In genomic region chr7:18941197-18941596, GRCh38 we compare ENCODE assay signal across 28 cellular contexts.
DNase-seq lines count a peak whose midpoint lies in the region; TF ChIP-seq lines count a peak whose summit lies in the region.
"Had no signal": no experiment of that assay in that cellular context is flagged by ENCODE, and none has a peak within 500 bp of the region (broad histone marks: within the 10 kb centered on the region; RNA-seq: fewer than 3 reads in every experiment).

No MANE protein-coding gene starts in this region.

- H3K36me3 ChIP-seq in mammary epithelial cell (ENCODE audit: insufficient read depth, low read length) (no peaks in the 10 kb centered on the region), breast epithelium (no peaks in the 10 kb centered on the region)
- H3K36me3 ChIP-seq: adrenal gland, Peyer's patch, transverse colon had no signal

- dilution Hi-C loops in mammary epithelial cell (cut with HindIII; ENCODE audit: low sequenced_read_pairs): no loop called here

- CTCF ChIA-PET in mammary epithelial cell (lab: Charles Lee; ENCODE audit: low non-redundant PET): no interaction called here

- H3K9me3 ChIP-seq in mammary epithelial cell (replicated peaks; ENCODE audit: insufficient read depth, low read length) (no peaks in the 10 kb centered on the region), breast epithelium (no peaks in the 10 kb centered on the region)
- H3K9me3 ChIP-seq: adrenal gland, Peyer's patch, transverse colon had no signal

- BruUV-seq in mammary epithelial cell (replicated peaks; lab: Mats Ljungman, UMichigan): no TSS peak

- 100% methylated on average over 2 of the region's 3 CpGs for WGBS in mammary epithelial cell (ENCODE audit: low coverage, missing lambda C conversion rate)

- no peak for TF ChIP-seq CTCF in mammary epithelial cell (conservative IDR thresholded peaks at IDR 0.05 in 1 of 2, IDR thresholded peaks at IDR 0.05 in 1 of 2; ENCODE audit: extremely low read depth in 1 of 2, insufficient read depth in 1 of 2, low read depth in 1 of 2, low read length in 2 of 2)
- no peak for TF ChIP-seq CTCF in breast epithelium (IDR thresholded peaks at IDR 0.05)
- no peak for TF ChIP-seq CTCF in fibroblast of the aortic adventitia (IDR thresholded peaks at IDR 0.05; ENCODE audit: insufficient read depth, low read length)

- H3K27ac ChIP-seq in mammary epithelial cell (ENCODE audit: insufficient read depth, low read depth, low read length): no peak overlapping the region
- no peak overlapping the region for H3K27ac ChIP-seq in breast epithelium
- H3K27ac ChIP-seq: 22Rv1, adrenal gland, coronary artery, epithelial cell of prostate, Peyer's patch, transverse colon had no signal

- in situ Hi-C loops in mammary epithelial cell (cut with MboI; ENCODE audit: low sequenced_read_pairs in 2 of 2): no loop called here

- H2AFZ ChIP-seq in mammary epithelial cell (ENCODE audit: low read depth, low read length): peak overlapping the region; percentile 61

- no peaks in the 10 kb centered on the region for H4K20me1 ChIP-seq in mammary epithelial cell (ENCODE audit: insufficient read depth, low read length)

- H3K4me3 ChIP-seq in mammary epithelial cell (replicated peaks in 1 of 3; ENCODE audit: insufficient read depth in 1 of 3, low read depth in 2 of 3, low read length in 3 of 3) (no peak overlapping the region), breast epithelium (no peak overlapping the region), fibroblast of the aortic adventitia (ENCODE audit: low read depth, low read length) (no peak overlapping the region)
- H3K4me3 ChIP-seq: adrenal gland, coronary artery, Peyer's patch, transverse colon had no signal

- H3K4me1 ChIP-seq in mammary epithelial cell (ENCODE audit: insufficient read depth, low read length) (no peaks in the 10 kb centered on the region), breast epithelium (no peaks in the 10 kb centered on the region)
- H3K4me1 ChIP-seq: adrenal gland, Peyer's patch, transverse colon had no signal

- H3K9ac ChIP-seq in mammary epithelial cell (ENCODE audit: insufficient read depth, low read length): no peak overlapping the region

- intact Hi-C loops in mammary epithelial cell (cut with micrococcal nuclease): no loop called here
- intact Hi-C loops in breast epithelium (cut with DNase I; ENCODE audit: low total_unique reads): no loop called here

- no peak for TF ChIP-seq POLR2A in breast epithelium (IDR thresholded peaks at IDR 0.05)

- DNase-seq in mammary epithelial cell (no peak), breast epithelium (ENCODE audit: low spot score in 2 of 2) (no peak), brain pericyte (ENCODE audit: low read depth, low spot score) (peak; percentile 77), fibroblast of the aortic adventitia (ENCODE audit: low read depth) (peak; percentile 28), stromal cell of bone marrow (ENCODE audit: low read depth) (peak; percentile 33), amniotic stem cell (lab: John Stamatoyannopoulos, UW) (no peak), NCI-H2029 (lab: John Stamatoyannopoulos, UW) (no peak)
- DNase-seq in activated CD4-positive, CD25-positive, alpha-beta regulatory T cell (lab: John Stamatoyannopoulos, UW): no peak
- DNase-seq: activated CD4-positive, alpha-beta T cell treated with anti-CD3 and anti-CD28 coated beads for 36 hours; activated CD8-positive, alpha-beta T cell treated with anti-CD3 and anti-CD28 coated beads, Interleukin-2, amount 10 ng/mL, durations not matched to agents 7 days and 5 days; activated naive CD4-positive, alpha-beta T cell treated with anti-CD3 and anti-CD28 coated beads, Interleukin-2, amount 10 ng/mL, durations not matched to agents 7 days and 5 days; adrenal gland; DMS79; effector CD8-positive, alpha-beta T cell; hippocampal formation; IMR-90; NCI-H1417 treated with DMSO at 0.1 percent for 48 hours; NCI-H2081; NCI-H226; Peyer's patch; right cardiac atrium; SIG-M5; stimulated activated CD4-positive, alpha-beta T cell treated with anti-CD3 and anti-CD28 coated beads, Interleukin-4, amount 100 ng/mL, for 24 hours; SW 1271; transverse colon had no signal

- no peak overlapping the region for H3K4me2 ChIP-seq in mammary epithelial cell (ENCODE audit: insufficient read depth, low read depth, low read length)

- H3K27me3 ChIP-seq in mammary epithelial cell (ENCODE audit: insufficient read depth, low read length): no peaks in the 10 kb centered on the region
- no peaks in the 10 kb centered on the region for H3K27me3 ChIP-seq in breast epithelium
- H3K27me3 ChIP-seq: adrenal gland, Peyer's patch, transverse colon had no signal

- no peaks in the 10 kb centered on the region for H3K79me2 ChIP-seq in mammary epithelial cell (ENCODE audit: insufficient read depth, low read length)

Comparison
In these comparisons a context has a peak if more than half of its experiments do, and no peak if none do; other contexts are left out.
1. DNase-seq: peak in brain pericyte (single experiment), fibroblast of the aortic adventitia (single experiment) and stromal cell of bone marrow (single experiment); none in mammary epithelial cell (single experiment), breast epithelium (0 of 2), amniotic stem cell (single experiment), NCI-H2029 (single experiment) and activated CD4-positive, CD25-positive, alpha-beta regulatory T cell (0 of 4).